Comparison of ENCODE assay signal across 12 cellular contexts in the genomic region with DNA sequence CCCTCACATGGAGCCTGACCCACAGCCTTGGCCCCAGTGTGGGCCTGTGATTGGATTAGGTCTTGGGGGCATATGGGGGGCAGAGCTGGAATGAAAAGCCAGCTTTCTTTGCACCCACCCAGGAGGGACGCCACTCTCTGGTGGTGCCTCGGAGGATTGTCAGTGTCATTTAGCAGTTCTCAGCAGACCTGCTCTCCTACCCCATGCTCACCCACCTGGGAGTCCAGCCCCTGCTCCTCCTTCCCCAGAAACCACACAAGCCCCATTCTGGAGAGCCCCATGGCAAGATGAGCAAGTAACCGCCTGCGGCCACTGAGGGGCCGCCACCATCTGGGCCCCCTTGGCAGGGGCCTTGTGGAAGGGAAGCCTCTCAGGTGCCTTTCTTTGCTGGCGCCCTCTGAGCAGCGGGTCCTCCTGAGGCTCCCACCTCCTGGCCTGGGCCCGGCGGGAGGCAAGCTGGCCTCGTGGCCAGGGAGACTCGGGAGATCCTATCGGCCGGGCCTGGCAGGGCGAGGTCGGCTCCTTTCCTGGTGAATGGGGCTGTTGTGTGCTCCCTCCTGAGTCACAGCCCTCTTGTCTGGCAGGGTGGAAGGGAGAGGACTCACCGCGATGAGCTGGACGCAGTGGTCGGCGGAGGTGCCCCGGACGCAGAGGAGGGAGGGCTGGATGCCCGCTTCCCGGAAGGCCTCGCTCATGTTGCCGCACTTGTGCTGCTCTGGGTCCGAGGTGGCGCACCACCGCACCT. TPM values are rescaled to one million over a fixed set of nuclear protein-coding genes. Genes with fewer than 3 reads are reported as not detected.
A peak's percentile ranks its signal among the peaks of the same experiment; 100 is the strongest.
DNase-seq lines count a peak whose midpoint lies in the region; TF ChIP-seq lines count a peak whose summit lies in the region.
"Had no signal": no experiment of that assay in that cellular context is flagged by ENCODE, and none has a peak within 500 bp of the region (broad histone marks: within the 10 kb centered on the region; RNA-seq: fewer than 3 reads in every experiment).

No MANE protein-coding gene starts in this region.

- intact Hi-C loops in esophagus muscularis mucosa (cut with DNase I) = no loop called here

- H3K27me3 ChIP-seq in WERI-Rb-1 (ENCODE audit: insufficient read depth, low read depth, severe bottlenecking) (no peaks in the 10 kb centered on the region), esophagus muscularis mucosa (peaks cover 0 to 62% (median 12%) of the 10 kb centered on the region in 4 donors)

- H3K4me3 ChIP-seq in WERI-Rb-1 (ENCODE audit: low read depth, low read length) (no peak overlapping the region), esophagus muscularis mucosa (no peak overlapping the region)
- H3K4me3 ChIP-seq: left lung, psoas muscle, tibial nerve had no signal

- H3K36me3 ChIP-seq in WERI-Rb-1 = no peaks in the 10 kb centered on the region; the same call in 1 of the 2 replicates
- H3K36me3 ChIP-seq in esophagus muscularis mucosa = no peaks in the 10 kb centered on the region
- H3K36me3 ChIP-seq: left lung, tibial nerve had no signal

- no peak for TF ChIP-seq POLR2A in esophagus muscularis mucosa (IDR thresholded peaks at IDR 0.05; ENCODE audit: low read depth)

- in situ Hi-C loops in G401 (cut with HindIII; ENCODE audit: low sequenced_read_pairs) = no loop called here

- H3K9me3 ChIP-seq in WERI-Rb-1 (ENCODE audit: severe bottlenecking) (no peaks in the 10 kb centered on the region), esophagus muscularis mucosa (no peaks in the 10 kb centered on the region)
- H3K9me3 ChIP-seq: left lung, psoas muscle, tibial nerve had no signal

- peaks cover 26 to 32% (median 29%) of the 10 kb centered on the region in 4 donors for H3K4me1 ChIP-seq in esophagus muscularis mucosa

- H3K27ac ChIP-seq in WERI-Rb-1 = peak overlapping the region; percentile 76
- H3K27ac ChIP-seq in esophagus muscularis mucosa (replicated peaks in 1 of 4) = no peak overlapping the region
- H3K27ac ChIP-seq: left lung, psoas muscle had no signal

- no peak for TF ChIP-seq EP300 in esophagus muscularis mucosa (IDR thresholded peaks at IDR 0.05)

- DNase-seq in COLO829 (ENCODE audit: low spot score) = peak; percentile 82
- peak; percentile 17 for DNase-seq in GM20000 (ENCODE audit: low spot score)
- DNase-seq in WERI-Rb-1 = no peak
- peak; percentile 87 for DNase-seq in islet precursor cell
- no peak for DNase-seq in HPDE6-E6E7 (ENCODE audit: extremely low spot score)
- no peak for DNase-seq in esophagus muscularis mucosa (ENCODE audit: extremely low spot score)
- DNase-seq in G401 (ENCODE audit: low spot score) = no peak
- DNase-seq: activated naive CD8-positive, alpha-beta T cell treated with anti-CD3 and anti-CD28 coated beads, Interleukin-2, amount 50 U/mL, for 24 hours; activated T-cell treated with anti-CD3 and anti-CD28 coated beads, Interleukin-2, amount 50 U/mL, for 1 hour; left lung; psoas muscle had no signal

- 98% methylated on average over 16 of the region's 29 CpGs for WGBS in esophagus muscularis mucosa

- TF ChIP-seq CTCF in GM20000 (IDR thresholded peaks at IDR 0.05; ENCODE audit: extremely low read depth, missing control alignments) = no peak
- TF ChIP-seq CTCF in WERI-Rb-1 (IDR thresholded peaks at IDR 0.05; ENCODE audit: low read depth, low read length) = no peak
- no peak for TF ChIP-seq CTCF in esophagus muscularis mucosa (IDR thresholded peaks at IDR 0.05)

RNA-seq across cellular contexts. Expression of a gene that starts 2.3 kb away (rescaled TPM):
- 1 to 10 TPM; 3.6 to 9.1 (median 4.5) TPM for total RNA-seq in esophagus muscularis mucosa
- total RNA-seq in G401 (2014; rRNA removed; shearing (Covaris generic)) = 19.3 and 19.7 TPM in 2 replicates

RNA-seq across cellular contexts. Expression of a gene that starts 58.7 kb away (rescaled TPM):
- 10 to 100 TPM; 12.9 to 18.2 (median 15.4) TPM for total RNA-seq in esophagus muscularis mucosa
- total RNA-seq in G401 (2014; rRNA removed; shearing (Covaris generic)) = not detected in 2 replicates

Comparison
In these comparisons a context has a peak if more than half of its experiments do, and no peak if none do; other contexts are left out.
1. DNase-seq: peak in COLO829 (single experiment), GM20000 (single experiment) and islet precursor cell (single experiment); none in WERI-Rb-1 (single experiment), HPDE6-E6E7 (single experiment), esophagus muscularis mucosa (single experiment) and G401 (single experiment).
2. RNA of a gene that starts 58.7 kb away (total RNA-seq): 12.9 to 18.2 TPM in esophagus muscularis mucosa; not detected in G401; every median in the first group is over 10 times any median in the second.